ENCODE assay signal across 27 cellular contexts in genomic region chrX:47467106-47467505, GRCh38. TPM values are rescaled to one million over a fixed set of nuclear protein-coding genes. Genes with fewer than 3 reads are reported as not detected.
A peak's percentile ranks its signal among the peaks of the same experiment; 100 is the strongest.
DNase-seq lines count a peak whose midpoint lies in the region; ATAC-seq, FAIRE-seq and TF ChIP-seq lines count a peak whose summit lies in the region.
"Had no signal": no experiment of that assay in that cellular context is flagged by ENCODE, and none has a peak within 500 bp of the region (broad histone marks: within the 10 kb centered on the region; RNA-seq: fewer than 3 reads in every experiment).

No MANE protein-coding gene starts in this region.

- H2BK5ac ChIP-seq in trophoblast cell (ENCODE audit: low read depth, low read length, poor library complexity): no peak overlapping the region

- H4K91ac ChIP-seq in trophoblast cell (ENCODE audit: low read depth, low read length): no peak overlapping the region

- no peak overlapping the region for H3K18ac ChIP-seq in trophoblast cell (ENCODE audit: low read length)

- H2AK5ac ChIP-seq in trophoblast cell (ENCODE audit: low read length): no peak overlapping the region

- H3K79me2 ChIP-seq in astrocyte (ENCODE audit: insufficient read depth, low read length) (peaks cover 17% of the 10 kb centered on the region), trophoblast cell (ENCODE audit: control insufficient read depth, insufficient read depth, low read length, poor library complexity) (no peaks in the 10 kb centered on the region)

- H3K4me1 ChIP-seq in astrocyte (ENCODE audit: insufficient read depth, low read length): no peaks in the 10 kb centered on the region
- H3K4me1 ChIP-seq in trophoblast cell (ENCODE audit: control insufficient read depth in 1 of 2, insufficient read depth in 2 of 2, low read length in 2 of 2): peaks cover 3 to 5% of the 10 kb centered on the region in 2 experiments
- no peaks in the 10 kb centered on the region for H3K4me1 ChIP-seq in left lung
- H3K4me1 ChIP-seq: BE2C, BLaER1 had no signal

- intact Hi-C loops in left lung (cut with DNase I): no loop called here

- no peak overlapping the region for H4K8ac ChIP-seq in trophoblast cell (ENCODE audit: low read depth, low read length)

- H4K12ac ChIP-seq in trophoblast cell (ENCODE audit: low read depth, low read length): peak overlapping the region; percentile 43

- H3K9ac ChIP-seq in astrocyte (ENCODE audit: low read length) (no peak overlapping the region), trophoblast cell (ENCODE audit: low read length) (no peak overlapping the region)
- H3K9ac ChIP-seq: BLaER1 had no signal

- H3K9me3 ChIP-seq in astrocyte (ENCODE audit: insufficient read depth, low read depth, low read length) (no peaks in the 10 kb centered on the region), trophoblast cell (ENCODE audit: insufficient read depth, low read depth, low read length) (no peaks in the 10 kb centered on the region), left lung (no peaks in the 10 kb centered on the region)
- H3K9me3 ChIP-seq: BE2C had no signal

- no peak for ATAC-seq in left lung

- H3K4me1 Mint-ChIP-seq in astrocyte (ENCODE audit: low read depth, unreplicated experiment): peaks cover 2% of the 10 kb centered on the region
- H3K4me1 Mint-ChIP-seq: CD14-positive monocyte had no signal

- H3K4me2 ChIP-seq in astrocyte (ENCODE audit: low read length) (no peak overlapping the region), trophoblast cell (ENCODE audit: low read length) (no peak overlapping the region)
- H3K4me2 ChIP-seq: BLaER1 had no signal

- H2AFZ ChIP-seq in astrocyte (ENCODE audit: low read depth, low read length): no peak overlapping the region
- no peak overlapping the region for H2AFZ ChIP-seq in trophoblast cell (ENCODE audit: insufficient read depth, low read length, poor library complexity)

- FAIRE-seq in astrocyte (lab: Jason Lieb, UNC): peak; percentile 32
- FAIRE-seq: A204.1, G401.6, GM12891, GM19239 had no signal

- H3K4me3 ChIP-seq in astrocyte (ENCODE audit: insufficient read depth, low read depth, low read length) (no peak overlapping the region), trophoblast cell (ENCODE audit: low read depth, low read length) (no peak overlapping the region), left lung (no peak overlapping the region)
- H3K4me3 ChIP-seq: BLaER1 had no signal

- H3K27ac ChIP-seq in astrocyte (ENCODE audit: low read depth, low read length) (no peak overlapping the region), trophoblast cell (ENCODE audit: low read depth, low read length) (no peak overlapping the region), left lung (no peak overlapping the region)
- H3K27ac ChIP-seq: BLaER1 had no signal

- no peak overlapping the region for H3K27ac Mint-ChIP-seq in astrocyte (ENCODE audit: unreplicated experiment)
- H3K27ac Mint-ChIP-seq: CD4-positive, alpha-beta memory T cell; CD4-positive, CD25-positive, alpha-beta regulatory T cell; CD8-positive, alpha-beta memory T cell had no signal

- H3K27me3 ChIP-seq in astrocyte (ENCODE audit: insufficient read depth, low read length): no peaks in the 10 kb centered on the region
- H3K27me3 ChIP-seq in trophoblast cell (ENCODE audit: insufficient read depth, low read length): no peaks in the 10 kb centered on the region
- no peaks in the 10 kb centered on the region for H3K27me3 ChIP-seq in left lung
- H3K27me3 ChIP-seq: BE2C had no signal

- H2BK120ac ChIP-seq in trophoblast cell (ENCODE audit: insufficient read depth, low read length, poor library complexity): no peak overlapping the region

- H3K36me3 ChIP-seq in astrocyte (ENCODE audit: insufficient read depth, low read length) (no peaks in the 10 kb centered on the region), trophoblast cell (ENCODE audit: control insufficient read depth in 1 of 2, insufficient read depth in 2 of 2, low read length in 2 of 2) (peaks cover 5 to 6% of the 10 kb centered on the region in 2 experiments), left lung (peaks cover 0 to 15% of the 10 kb centered on the region in 2 donors)

- no peak for TF ChIP-seq CTCF in astrocyte (IDR thresholded peaks at IDR 0.05; ENCODE audit: insufficient read depth, low read depth, low read length)
- no peak for TF ChIP-seq CTCF in left lung (IDR thresholded peaks at IDR 0.05)

- H3K36me3 Mint-ChIP-seq in astrocyte (ENCODE audit: low read depth, unreplicated experiment): peaks cover 14% of the 10 kb centered on the region

- no peak overlapping the region for H3K14ac ChIP-seq in trophoblast cell (ENCODE audit: low read length)

- H3K23ac ChIP-seq in trophoblast cell (ENCODE audit: low read length): no peak overlapping the region

- H4K20me1 ChIP-seq in astrocyte (ENCODE audit: insufficient read depth, low read length): no peaks in the 10 kb centered on the region
- H4K20me1 ChIP-seq: BLaER1 had no signal

- no peak overlapping the region for H3K4ac ChIP-seq in trophoblast cell (ENCODE audit: low read depth, low read length)

- WGBS in trophoblast cell (ENCODE audit: extremely low coverage, insufficient coverage, insufficient read length): no CpG with 5 or more reads among the region's 5 CpGs

- H3K9me3 Mint-ChIP-seq in astrocyte (ENCODE audit: unreplicated experiment): peaks cover 4% of the 10 kb centered on the region

- no peaks in the 10 kb centered on the region for H3K79me1 ChIP-seq in trophoblast cell (ENCODE audit: low read length)

- no peak overlapping the region for H2BK12ac ChIP-seq in trophoblast cell (ENCODE audit: low read length)

- DNase-seq in M059J (ENCODE audit: low read depth) (peak; percentile 31), astrocyte (ENCODE audit: low read depth) (no peak), trophoblast cell (peak; percentile 6 to 55), left lung (no peak), mesenteric fat pad (ENCODE audit: low spot score) (no peak), NCI-H1417 treated with DMSO at 0.1 percent for 48 hours (lab: John Stamatoyannopoulos, UW) (no peak)
- DNase-seq: 8988T; ACHN; BE2C; C1 segment of cervical spinal cord; CD4-positive, alpha-beta memory T cell; CD4-positive, CD25-positive, alpha-beta regulatory T cell; CD8-positive, alpha-beta memory T cell; COR-L47; DMS 273 treated with DMSO at 0.1 percent for 48 hours; DMS153; DMS53; DMS79; DND-41; EL; GF-D8 had no signal

- no peak overlapping the region for H3K4me3 Mint-ChIP-seq in astrocyte (ENCODE audit: unreplicated experiment)
- H3K4me3 Mint-ChIP-seq: CD14-positive monocyte; CD4-positive, alpha-beta memory T cell; CD4-positive, CD25-positive, alpha-beta regulatory T cell; CD8-positive, alpha-beta memory T cell had no signal

- no peaks in the 10 kb centered on the region for H3K27me3 Mint-ChIP-seq in astrocyte (ENCODE audit: low read depth, unreplicated experiment)
- H3K27me3 Mint-ChIP-seq: CD4-positive, alpha-beta memory T cell; CD4-positive, CD25-positive, alpha-beta regulatory T cell had no signal

RNA-seq across cellular contexts. Expression of gene ZNF41, which starts 15.9 kb away (rescaled TPM):
- 8.2 and 11.7 TPM in 2 replicates for total RNA-seq in M059J (2014; rRNA removed; shearing (Covaris generic))
- total RNA-seq in astrocyte (5.7 and 7.0 TPM in 2 replicates), left lung (10 to 100 TPM in 1 of 2 donors, 1 to 10 TPM in 1; 8.1 to 10.7 TPM), mesenteric fat pad (8.0 TPM)
- polyA plus RNA-seq in trophoblast cell (2013): 3.0 and 3.5 TPM in 2 replicates

Comparison
In these comparisons a context has a peak if more than half of its experiments do, and no peak if none do; other contexts are left out.
1. DNase-seq: peak in M059J (single experiment) and trophoblast cell (2 of 2); none in astrocyte (single experiment), left lung (0 of 2), mesenteric fat pad (single experiment) and NCI-H1417 treated with DMSO at 0.1 percent for 48 hours (single experiment).